ENCODE assay signal across 19 cellular contexts in the genomic region with DNA sequence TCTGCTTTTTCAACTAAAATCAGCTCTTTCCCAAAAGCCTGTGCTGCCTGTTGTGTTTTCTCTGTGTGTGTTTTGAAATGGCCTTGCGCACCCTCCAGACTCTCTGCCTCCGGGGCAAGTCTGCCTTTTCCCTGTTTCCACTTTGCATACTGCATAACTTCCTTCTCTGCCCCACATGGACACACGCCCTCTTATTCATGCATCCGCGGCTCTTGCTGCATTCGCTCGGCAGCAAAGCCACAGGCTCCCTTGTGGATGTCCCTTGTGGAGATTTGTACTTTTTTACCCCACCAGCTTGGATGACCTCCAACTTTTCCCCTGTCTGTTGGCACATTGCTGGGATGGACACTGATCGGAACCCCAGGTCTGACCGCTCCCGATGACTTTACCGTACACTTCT.
A peak's percentile ranks its signal among the peaks of the same experiment; 100 is the strongest.
DNase-seq lines count a peak whose midpoint lies in the region; ATAC-seq, FAIRE-seq and TF ChIP-seq lines count a peak whose summit lies in the region.
"Had no signal": no experiment of that assay in that cellular context is flagged by ENCODE, and none has a peak within 500 bp of the region (broad histone marks: within the 10 kb centered on the region; RNA-seq: fewer than 3 reads in every experiment).

No MANE protein-coding gene starts in this region.

- H3K4me1 ChIP-seq in left lung (peaks cover 2 to 45% of the 10 kb centered on the region in 2 donors), stomach (peaks cover 17 to 39% (median 28%) of the 10 kb centered on the region in 4 donors)

- TF ChIP-seq CTCF in bronchial epithelial cell (IDR thresholded peaks at IDR 0.05; ENCODE audit: insufficient read depth, low read length, severe bottlenecking) (no peak), left lung (IDR thresholded peaks at IDR 0.05) (no peak), stomach (IDR thresholded peaks at IDR 0.05) (no peak)

- ATAC-seq in left lung: no peak
- ATAC-seq: PC-3 had no signal

- intact Hi-C loops in left lung (cut with DNase I): no loop called here
- intact Hi-C loops in stomach (cut with DNase I; ENCODE audit: low total_unique reads): no loop called here

- no peak for TF ChIP-seq EP300 in stomach (IDR thresholded peaks at IDR 0.05)

- no peaks in the 10 kb centered on the region for H3K9me3 ChIP-seq in left lung
- no peaks in the 10 kb centered on the region for H3K9me3 ChIP-seq in stomach
- H3K9me3 ChIP-seq: pancreas had no signal

- no peaks in the 10 kb centered on the region for H3K36me3 ChIP-seq in bronchial epithelial cell (ENCODE audit: control insufficient read depth, insufficient read depth, low read length)
- no peaks in the 10 kb centered on the region for H3K36me3 ChIP-seq in left lung
- H3K36me3 ChIP-seq in stomach: no peaks in the 10 kb centered on the region
- H3K36me3 ChIP-seq: pancreas had no signal

- DNase-seq in NCI-H1048 (lab: John Stamatoyannopoulos, UW): peak; percentile 78
- peak; percentile 22 for DNase-seq in bronchial epithelial cell (ENCODE audit: low read depth)
- DNase-seq in left lung: no peak
- no peak for DNase-seq in stomach
- DNase-seq in NOMO-1 treated with DMSO at 0.1 percent for 48 hours (lab: John Stamatoyannopoulos, UW; ENCODE audit: unreplicated experiment): no peak
- DNase-seq in NCI-H1092 (lab: John Stamatoyannopoulos, UW): no peak
- DNase-seq in NCI-H226: no peak
- DNase-seq: activated CD4-positive, alpha-beta T cell treated with anti-CD3 and anti-CD28 coated beads, Interleukin-2, amount 10 ng/mL, durations not matched to agents 7 days and 5 days; activated naive CD4-positive, alpha-beta T cell; glutamatergic neuron; MM.1S; NCI-H2029 treated with DMSO at 0.1 percent for 48 hours; pancreas; PC-3; SK-N-SH; stimulated activated CD4-positive, alpha-beta T cell treated with anti-CD3 and anti-CD28 coated beads, Interleukin-2, amount 100 ng/mL, for 48 hours had no signal

- H3K4me3 ChIP-seq in bronchial epithelial cell (ENCODE audit: low read depth, low read length) (no peak overlapping the region), left lung (no peak overlapping the region), stomach (no peak overlapping the region)
- H3K4me3 ChIP-seq: pancreas had no signal

- WGBS in stomach, 5 donors: 68 to 88% (median 82%) methylated on average over 11 of the region's 11 CpGs

- no peak for TF ChIP-seq POLR2A in stomach (IDR thresholded peaks at IDR 0.05)

- H3K27me3 ChIP-seq in bronchial epithelial cell (ENCODE audit: control insufficient read depth, insufficient read depth, low read length) (no peaks in the 10 kb centered on the region), left lung (no peaks in the 10 kb centered on the region), stomach (no peaks in the 10 kb centered on the region)
- H3K27me3 ChIP-seq: pancreas had no signal

- peak overlapping the region; percentile 65 to 66 for H3K27ac ChIP-seq in left lung
- peak overlapping the region in 3 of 5 donors; percentile 37 to 58 (median 57) for H3K27ac ChIP-seq in stomach
- H3K27ac ChIP-seq: pancreas had no signal

- no peak for FAIRE-seq in bronchial epithelial cell (lab: Jason Lieb, UNC)
- FAIRE-seq: astrocyte, colon, H54, pancreas had no signal

Comparison
In these comparisons a context has a peak if more than half of its experiments do, and no peak if none do; other contexts are left out.
1. DNase-seq: peak in NCI-H1048 (single experiment) and bronchial epithelial cell (single experiment); none in left lung (0 of 2), stomach (single experiment), NOMO-1 treated with DMSO at 0.1 percent for 48 hours (single experiment), NCI-H1092 (single experiment) and NCI-H226 (single experiment).